1 cellular context compared by ENCODE assay signal in the genomic region with DNA sequence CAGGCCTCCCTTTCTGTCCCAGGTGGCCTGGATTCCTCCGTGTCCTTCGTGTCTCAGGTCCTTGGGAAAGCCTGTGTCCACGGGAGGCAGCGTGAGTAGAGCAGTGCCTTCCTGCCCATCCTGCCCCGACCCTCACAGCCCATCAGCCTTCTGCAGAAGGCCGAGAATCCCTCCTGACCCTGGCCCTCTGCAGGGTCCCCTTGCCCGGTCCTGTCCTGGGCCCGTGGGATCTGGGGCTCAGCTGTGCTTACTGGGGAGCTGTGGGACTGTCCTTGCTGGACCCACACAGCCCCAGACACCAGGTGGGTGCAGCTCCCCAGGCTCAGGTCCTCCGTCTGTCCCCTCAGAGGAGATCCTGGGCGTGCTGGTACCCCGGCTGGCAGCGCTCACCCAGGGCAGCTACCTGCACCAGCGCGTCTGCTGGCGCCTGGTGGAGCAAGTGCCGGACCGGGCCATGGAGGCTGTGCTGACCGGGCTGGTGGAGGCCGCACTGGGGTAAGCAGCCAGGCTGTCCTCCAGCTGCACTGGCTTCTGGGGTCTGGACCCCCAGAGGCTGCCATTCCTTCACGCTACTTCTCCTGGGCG.
TF ChIP-seq lines count a peak whose summit lies in the region.

No MANE protein-coding gene starts in this region.

TF ChIP-seq in HepG2, 621 proteins besides CTCF, POLR2A, EP300 and RAD21:
- TF ChIP-seq, protein P1, sequence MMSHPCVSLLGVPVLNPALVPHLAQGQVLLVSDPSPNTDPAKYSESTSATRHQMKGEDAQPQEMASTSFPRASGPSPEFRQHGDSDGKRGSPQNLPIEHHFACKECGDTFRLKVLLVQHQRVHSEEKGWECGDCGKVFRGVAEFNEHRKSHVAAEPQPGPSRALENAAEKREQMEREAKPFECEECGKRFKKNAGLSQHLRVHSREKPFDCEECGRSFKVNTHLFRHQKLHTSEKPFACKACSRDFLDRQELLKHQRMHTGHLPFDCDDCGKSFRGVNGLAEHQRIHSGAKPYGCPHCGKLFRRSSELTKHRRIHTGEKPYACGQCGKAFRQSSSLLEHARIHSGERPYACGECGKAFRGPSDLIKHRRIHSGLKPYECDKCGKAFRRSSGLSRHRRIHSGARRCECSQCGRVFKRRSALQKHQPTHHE (CRISPR knock-in tag; IDR thresholded peaks at IDR 0.05; ENCODE audit: borderline replicate concordance), result no peak
- TF ChIP-seq PHF21A (CRISPR knock-in tag; IDR thresholded peaks at IDR 0.05) (no peak), ZFP36L1 (CRISPR knock-in tag; IDR thresholded peaks at IDR 0.05) (no peak), FOXK1 (CRISPR knock-in tag; IDR thresholded peaks at IDR 0.05; ENCODE audit: borderline replicate concordance, low read depth) (no peak), AGO2 (optimal IDR thresholded peaks at IDR 0.05; ENCODE audit: low read depth, low read length) (peak; percentile 54)
TF ChIP-seq in HepG2: peak in this region for 1.
